ENCODE assay signal across 8 cellular contexts in the genomic region with DNA sequence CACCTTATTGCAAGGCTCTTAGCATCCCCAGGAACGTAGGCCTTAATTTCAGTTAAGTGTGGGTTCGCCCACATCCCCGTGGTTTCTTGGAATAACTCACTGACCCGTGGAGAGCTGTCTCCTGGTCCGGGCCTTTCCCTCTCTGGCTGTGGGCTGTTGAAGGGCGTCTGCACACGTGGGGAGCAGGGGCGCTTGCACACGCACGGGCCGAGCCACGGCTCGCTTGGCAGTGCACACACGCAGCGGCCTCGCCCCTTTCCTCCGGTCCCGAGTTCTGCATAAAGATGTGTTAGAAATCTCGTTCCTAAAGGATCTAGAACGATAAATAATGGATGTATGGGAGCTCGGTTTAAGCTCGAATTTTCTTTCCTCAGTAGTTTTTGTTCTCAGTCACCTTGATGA.
A peak's percentile ranks its signal among the peaks of the same experiment; 100 is the strongest.
DNase-seq lines count a peak whose midpoint lies in the region; TF ChIP-seq lines count a peak whose summit lies in the region.

No MANE protein-coding gene starts in this region.

- in situ Hi-C loops in ACHN (cut with HindIII; ENCODE audit: low pct_ligation_motif_present, low pct_unique_long_range_greater_than_20kb, low sequenced_read_pairs), result no loop called here
- in situ Hi-C loops in GM13976 (cut with MboI; ENCODE audit: low sequenced_read_pairs, unreplicated experiment), result no loop called here

- H3K36me3 ChIP-seq in OCI-LY7 (ENCODE audit: insufficient read depth, low read length) (no peaks in the 10 kb centered on the region), colonic mucosa (no peaks in the 10 kb centered on the region), suprapubic skin (no peaks in the 10 kb centered on the region)

- no peak for TF ChIP-seq POLR2A in suprapubic skin (IDR thresholded peaks at IDR 0.05)

- H3K9me2 ChIP-seq in OCI-LY7 (ENCODE audit: insufficient read depth, low read length), result no peaks in the 10 kb centered on the region

- peak; percentile 3 for DNase-seq in activated naive CD4-positive, alpha-beta T cell treated with Interleukin-2 at 50 U/mL for 16 hours
- DNase-seq in activated naive CD4-positive, alpha-beta T cell (lab: John Stamatoyannopoulos, UW), result no peak
- DNase-seq in OCI-LY7 (ENCODE audit: low spot score) (no peak), colonic mucosa (peak; percentile 25), medulla oblongata (ENCODE audit: extremely low spot score) (peak; percentile 48), suprapubic skin (ENCODE audit: low spot score in 2 of 2) (peak; percentile 60 to 79), ACHN (no peak), GM13976 (ENCODE audit: low spot score) (no peak)

- POLR2A ChIA-PET in OCI-LY7 (lab: Charles Lee), result no interaction called here

- H3K4me1 ChIP-seq in OCI-LY7 (ENCODE audit: insufficient read depth, low read length, poor library complexity, severe bottlenecking), result no peaks in the 10 kb centered on the region
- peaks cover under 1% of the 10 kb centered on the region for H3K4me1 ChIP-seq in colonic mucosa
- H3K4me1 ChIP-seq in suprapubic skin, result peaks cover 27% of the 10 kb centered on the region

- H3K9ac ChIP-seq in colonic mucosa (ENCODE audit: low read depth in 2 of 2, low read length in 2 of 2), result peak overlapping the region; percentile 39 to 40

- WGBS in suprapubic skin, result 15% methylated on average over 21 of the region's 22 CpGs

- H3K4me3 ChIP-seq in OCI-LY7 (ENCODE audit: low read depth, low read length, poor library complexity, severe bottlenecking), result no peak overlapping the region
- peak overlapping the region; percentile 31 for H3K4me3 ChIP-seq in colonic mucosa
- peak overlapping the region; percentile 59 for H3K4me3 ChIP-seq in suprapubic skin

- no TSS peak for BruUV-seq in OCI-LY7 (replicated peaks; lab: Mats Ljungman, UMichigan)

- intact Hi-C loops in OCI-LY7 (cut with micrococcal nuclease; ENCODE audit: unreplicated experiment), result no loop called here
- intact Hi-C loops in colonic mucosa (cut with DNase I), result no loop called here

- H3K9me3 ChIP-seq in OCI-LY7 (ENCODE audit: low read length) (no peaks in the 10 kb centered on the region), colonic mucosa (no peaks in the 10 kb centered on the region), suprapubic skin (no peaks in the 10 kb centered on the region)

- no peaks in the 10 kb centered on the region for H3K79me2 ChIP-seq in OCI-LY7 (ENCODE audit: insufficient read depth, low read depth, low read length)

- H3K27ac ChIP-seq in OCI-LY7 (ENCODE audit: low read depth, low read length, poor library complexity, severe bottlenecking) (no peak overlapping the region), colonic mucosa (no peak overlapping the region), suprapubic skin (peak overlapping the region; percentile 69)

- no peak for TF ChIP-seq EP300 in suprapubic skin (IDR thresholded peaks at IDR 0.05)

- peak overlapping the region; percentile 19; the same call in 1 of the 2 replicates for H3K4me2 ChIP-seq in OCI-LY7 (ENCODE audit: low read length)

- peaks cover 13% of the 10 kb centered on the region; the same call in 1 of the 2 replicates for H4K20me1 ChIP-seq in OCI-LY7 (ENCODE audit: insufficient read depth, low read length)

- H3K27me3 ChIP-seq in colonic mucosa, result no peaks in the 10 kb centered on the region
- no peaks in the 10 kb centered on the region for H3K27me3 ChIP-seq in suprapubic skin

- H2AFZ ChIP-seq in OCI-LY7 (ENCODE audit: low read length), result no peak overlapping the region

- TF ChIP-seq CTCF in OCI-LY7 (conservative IDR thresholded peaks at IDR 0.05; ENCODE audit: low read length) (no peak), colonic mucosa (IDR thresholded peaks at IDR 0.05) (no peak), suprapubic skin (IDR thresholded peaks at IDR 0.05) (no peak), GM13976 (IDR thresholded peaks at IDR 0.05; ENCODE audit: borderline replicate concordance, control extremely low read depth, extremely low read depth, insufficient read depth, missing control alignments) (no peak)

- CTCF ChIA-PET in OCI-LY7 (lab: Charles Lee; ENCODE audit: unreplicated experiment), result no interaction called here

Comparison
In these comparisons a context has a peak if more than half of its experiments do, and no peak if none do; other contexts are left out.
1. DNase-seq: peak in activated naive CD4-positive, alpha-beta T cell treated with Interleukin-2 at 50 U/mL for 16 hours (single experiment), colonic mucosa (single experiment), medulla oblongata (single experiment) and suprapubic skin (2 of 2); none in activated naive CD4-positive, alpha-beta T cell (0 of 4), OCI-LY7 (single experiment), ACHN (single experiment) and GM13976 (single experiment).